In the genomic region with DNA sequence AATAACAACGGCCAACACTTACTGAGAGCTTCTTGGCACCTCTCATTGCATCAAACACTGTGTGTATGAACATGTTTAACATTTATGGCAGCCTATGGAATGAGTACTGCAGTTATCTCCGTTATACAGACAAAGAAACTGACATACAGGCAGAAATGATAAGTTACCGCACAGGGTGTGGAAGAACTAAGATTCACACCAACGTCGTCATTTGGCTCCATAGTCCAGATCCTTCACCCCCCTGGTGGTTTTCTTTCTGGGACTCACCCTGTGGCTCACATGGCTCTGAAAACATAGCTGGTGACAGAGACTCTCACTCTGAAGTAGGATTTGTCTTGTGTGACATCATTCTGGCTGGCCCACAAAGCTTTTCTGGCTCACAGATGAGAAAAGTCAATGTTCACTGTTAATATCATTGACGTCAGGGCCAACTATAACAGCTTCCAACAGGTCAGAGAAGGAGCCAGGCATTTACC, we compare ENCODE assay signal across 1 cellular context.
TF ChIP-seq lines count a peak whose summit lies in the region.

No MANE protein-coding gene starts in this region.

TF ChIP-seq in K562, 482 proteins besides CTCF, POLR2A, EP300 and RAD21 (continued from another document and continues in another):
- TF ChIP-seq, protein P1, sequence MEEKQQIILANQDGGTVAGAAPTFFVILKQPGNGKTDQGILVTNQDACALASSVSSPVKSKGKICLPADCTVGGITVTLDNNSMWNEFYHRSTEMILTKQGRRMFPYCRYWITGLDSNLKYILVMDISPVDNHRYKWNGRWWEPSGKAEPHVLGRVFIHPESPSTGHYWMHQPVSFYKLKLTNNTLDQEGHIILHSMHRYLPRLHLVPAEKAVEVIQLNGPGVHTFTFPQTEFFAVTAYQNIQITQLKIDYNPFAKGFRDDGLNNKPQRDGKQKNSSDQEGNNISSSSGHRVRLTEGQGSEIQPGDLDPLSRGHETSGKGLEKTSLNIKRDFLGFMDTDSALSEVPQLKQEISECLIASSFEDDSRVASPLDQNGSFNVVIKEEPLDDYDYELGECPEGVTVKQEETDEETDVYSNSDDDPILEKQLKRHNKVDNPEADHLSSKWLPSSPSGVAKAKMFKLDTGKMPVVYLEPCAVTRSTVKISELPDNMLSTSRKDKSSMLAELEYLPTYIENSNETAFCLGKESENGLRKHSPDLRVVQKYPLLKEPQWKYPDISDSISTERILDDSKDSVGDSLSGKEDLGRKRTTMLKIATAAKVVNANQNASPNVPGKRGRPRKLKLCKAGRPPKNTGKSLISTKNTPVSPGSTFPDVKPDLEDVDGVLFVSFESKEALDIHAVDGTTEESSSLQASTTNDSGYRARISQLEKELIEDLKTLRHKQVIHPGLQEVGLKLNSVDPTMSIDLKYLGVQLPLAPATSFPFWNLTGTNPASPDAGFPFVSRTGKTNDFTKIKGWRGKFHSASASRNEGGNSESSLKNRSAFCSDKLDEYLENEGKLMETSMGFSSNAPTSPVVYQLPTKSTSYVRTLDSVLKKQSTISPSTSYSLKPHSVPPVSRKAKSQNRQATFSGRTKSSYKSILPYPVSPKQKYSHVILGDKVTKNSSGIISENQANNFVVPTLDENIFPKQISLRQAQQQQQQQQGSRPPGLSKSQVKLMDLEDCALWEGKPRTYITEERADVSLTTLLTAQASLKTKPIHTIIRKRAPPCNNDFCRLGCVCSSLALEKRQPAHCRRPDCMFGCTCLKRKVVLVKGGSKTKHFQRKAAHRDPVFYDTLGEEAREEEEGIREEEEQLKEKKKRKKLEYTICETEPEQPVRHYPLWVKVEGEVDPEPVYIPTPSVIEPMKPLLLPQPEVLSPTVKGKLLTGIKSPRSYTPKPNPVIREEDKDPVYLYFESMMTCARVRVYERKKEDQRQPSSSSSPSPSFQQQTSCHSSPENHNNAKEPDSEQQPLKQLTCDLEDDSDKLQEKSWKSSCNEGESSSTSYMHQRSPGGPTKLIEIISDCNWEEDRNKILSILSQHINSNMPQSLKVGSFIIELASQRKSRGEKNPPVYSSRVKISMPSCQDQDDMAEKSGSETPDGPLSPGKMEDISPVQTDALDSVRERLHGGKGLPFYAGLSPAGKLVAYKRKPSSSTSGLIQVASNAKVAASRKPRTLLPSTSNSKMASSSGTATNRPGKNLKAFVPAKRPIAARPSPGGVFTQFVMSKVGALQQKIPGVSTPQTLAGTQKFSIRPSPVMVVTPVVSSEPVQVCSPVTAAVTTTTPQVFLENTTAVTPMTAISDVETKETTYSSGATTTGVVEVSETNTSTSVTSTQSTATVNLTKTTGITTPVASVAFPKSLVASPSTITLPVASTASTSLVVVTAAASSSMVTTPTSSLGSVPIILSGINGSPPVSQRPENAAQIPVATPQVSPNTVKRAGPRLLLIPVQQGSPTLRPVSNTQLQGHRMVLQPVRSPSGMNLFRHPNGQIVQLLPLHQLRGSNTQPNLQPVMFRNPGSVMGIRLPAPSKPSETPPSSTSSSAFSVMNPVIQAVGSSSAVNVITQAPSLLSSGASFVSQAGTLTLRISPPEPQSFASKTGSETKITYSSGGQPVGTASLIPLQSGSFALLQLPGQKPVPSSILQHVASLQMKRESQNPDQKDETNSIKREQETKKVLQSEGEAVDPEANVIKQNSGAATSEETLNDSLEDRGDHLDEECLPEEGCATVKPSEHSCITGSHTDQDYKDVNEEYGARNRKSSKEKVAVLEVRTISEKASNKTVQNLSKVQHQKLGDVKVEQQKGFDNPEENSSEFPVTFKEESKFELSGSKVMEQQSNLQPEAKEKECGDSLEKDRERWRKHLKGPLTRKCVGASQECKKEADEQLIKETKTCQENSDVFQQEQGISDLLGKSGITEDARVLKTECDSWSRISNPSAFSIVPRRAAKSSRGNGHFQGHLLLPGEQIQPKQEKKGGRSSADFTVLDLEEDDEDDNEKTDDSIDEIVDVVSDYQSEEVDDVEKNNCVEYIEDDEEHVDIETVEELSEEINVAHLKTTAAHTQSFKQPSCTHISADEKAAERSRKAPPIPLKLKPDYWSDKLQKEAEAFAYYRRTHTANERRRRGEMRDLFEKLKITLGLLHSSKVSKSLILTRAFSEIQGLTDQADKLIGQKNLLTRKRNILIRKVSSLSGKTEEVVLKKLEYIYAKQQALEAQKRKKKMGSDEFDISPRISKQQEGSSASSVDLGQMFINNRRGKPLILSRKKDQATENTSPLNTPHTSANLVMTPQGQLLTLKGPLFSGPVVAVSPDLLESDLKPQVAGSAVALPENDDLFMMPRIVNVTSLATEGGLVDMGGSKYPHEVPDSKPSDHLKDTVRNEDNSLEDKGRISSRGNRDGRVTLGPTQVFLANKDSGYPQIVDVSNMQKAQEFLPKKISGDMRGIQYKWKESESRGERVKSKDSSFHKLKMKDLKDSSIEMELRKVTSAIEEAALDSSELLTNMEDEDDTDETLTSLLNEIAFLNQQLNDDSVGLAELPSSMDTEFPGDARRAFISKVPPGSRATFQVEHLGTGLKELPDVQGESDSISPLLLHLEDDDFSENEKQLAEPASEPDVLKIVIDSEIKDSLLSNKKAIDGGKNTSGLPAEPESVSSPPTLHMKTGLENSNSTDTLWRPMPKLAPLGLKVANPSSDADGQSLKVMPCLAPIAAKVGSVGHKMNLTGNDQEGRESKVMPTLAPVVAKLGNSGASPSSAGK (IDR thresholded peaks at IDR 0.05): peak; percentile 47; the same call in 1 of the 2 replicates
- peak; percentile 69 for TF ChIP-seq FOSL1 (tag; conservative IDR thresholded peaks at IDR 0.05)
- TF ChIP-seq RCOR1 (IDR thresholded peaks at IDR 0.05; ENCODE audit: borderline replicate concordance in 1 of 2, low read depth in 2 of 2, low read length in 2 of 2): peak; percentile 40 to 86; a peak in 2 of 4 replicates
- peak; percentile 86 for TF ChIP-seq POLR2AphosphoS5 (IDR thresholded peaks at IDR 0.05; ENCODE audit: control insufficient read depth, insufficient read depth, low read depth, low read length)
- peak; percentile 65; the same call in 1 of the 2 replicates for TF ChIP-seq ESRRA (IDR thresholded peaks at IDR 0.05; ENCODE audit: borderline replicate concordance, low read depth)
- peak; percentile 47; the same call in 1 of the 2 replicates for TF ChIP-seq SMAD4 (CRISPR knock-in tag; conservative IDR thresholded peaks at IDR 0.05)
- TF ChIP-seq E2F6 (IDR thresholded peaks at IDR 0.05; ENCODE audit: borderline replicate concordance in 1 of 2, extremely low read depth in 1 of 2, insufficient read depth in 1 of 2, insufficient read length in 1 of 2, low read depth in 1 of 2, low read length in 1 of 2, poor library complexity in 1 of 2, severe bottlenecking in 1 of 2): peak; percentile 23 to 50
- TF ChIP-seq TBL1XR1 (IDR thresholded peaks at IDR 0.05; ENCODE audit: low read length in 2 of 2): peak in 1 of 2 experiments; percentile 83; a peak in 1 of 4 replicates
- TF ChIP-seq, protein P2, sequence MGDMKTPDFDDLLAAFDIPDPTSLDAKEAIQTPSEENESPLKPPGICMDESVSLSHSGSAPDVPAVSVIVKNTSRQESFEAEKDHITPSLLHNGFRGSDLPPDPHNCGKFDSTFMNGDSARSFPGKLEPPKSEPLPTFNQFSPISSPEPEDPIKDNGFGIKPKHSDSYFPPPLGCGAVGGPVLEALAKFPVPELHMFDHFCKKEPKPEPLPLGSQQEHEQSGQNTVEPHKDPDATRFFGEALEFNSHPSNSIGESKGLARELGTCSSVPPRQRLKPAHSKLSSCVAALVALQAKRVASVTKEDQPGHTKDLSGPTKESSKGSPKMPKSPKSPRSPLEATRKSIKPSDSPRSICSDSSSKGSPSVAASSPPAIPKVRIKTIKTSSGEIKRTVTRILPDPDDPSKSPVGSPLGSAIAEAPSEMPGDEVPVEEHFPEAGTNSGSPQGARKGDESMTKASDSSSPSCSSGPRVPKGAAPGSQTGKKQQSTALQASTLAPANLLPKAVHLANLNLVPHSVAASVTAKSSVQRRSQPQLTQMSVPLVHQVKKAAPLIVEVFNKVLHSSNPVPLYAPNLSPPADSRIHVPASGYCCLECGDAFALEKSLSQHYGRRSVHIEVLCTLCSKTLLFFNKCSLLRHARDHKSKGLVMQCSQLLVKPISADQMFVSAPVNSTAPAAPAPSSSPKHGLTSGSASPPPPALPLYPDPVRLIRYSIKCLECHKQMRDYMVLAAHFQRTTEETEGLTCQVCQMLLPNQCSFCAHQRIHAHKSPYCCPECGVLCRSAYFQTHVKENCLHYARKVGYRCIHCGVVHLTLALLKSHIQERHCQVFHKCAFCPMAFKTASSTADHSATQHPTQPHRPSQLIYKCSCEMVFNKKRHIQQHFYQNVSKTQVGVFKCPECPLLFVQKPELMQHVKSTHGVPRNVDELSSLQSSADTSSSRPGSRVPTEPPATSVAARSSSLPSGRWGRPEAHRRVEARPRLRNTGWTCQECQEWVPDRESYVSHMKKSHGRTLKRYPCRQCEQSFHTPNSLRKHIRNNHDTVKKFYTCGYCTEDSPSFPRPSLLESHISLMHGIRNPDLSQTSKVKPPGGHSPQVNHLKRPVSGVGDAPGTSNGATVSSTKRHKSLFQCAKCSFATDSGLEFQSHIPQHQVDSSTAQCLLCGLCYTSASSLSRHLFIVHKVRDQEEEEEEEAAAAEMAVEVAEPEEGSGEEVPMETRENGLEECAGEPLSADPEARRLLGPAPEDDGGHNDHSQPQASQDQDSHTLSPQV (IDR thresholded peaks at IDR 0.05): peak; percentile 65
- TF ChIP-seq TAL1 (IDR thresholded peaks at IDR 0.05): peak; percentile 97
- TF ChIP-seq ZNF584 (CRISPR knock-in tag; IDR thresholded peaks at IDR 0.05; ENCODE audit: low read depth): no peak
- no peak for TF ChIP-seq PURB (CRISPR knock-in tag; IDR thresholded peaks at IDR 0.05; ENCODE audit: low read depth)
- TF ChIP-seq RBBP5 (IDR thresholded peaks at IDR 0.05; ENCODE audit: borderline replicate concordance, insufficient read depth, low read length, poor library complexity, severe bottlenecking): peak; percentile 29
- TF ChIP-seq DPF2 (IDR thresholded peaks at IDR 0.05): peak; percentile 94
- peak; percentile 46; the same call in 1 of the 2 replicates for TF ChIP-seq ZNF766 (CRISPR knock-in tag; conservative IDR thresholded peaks at IDR 0.05)
- TF ChIP-seq MEIS2 (IDR thresholded peaks at IDR 0.05; ENCODE audit: partially characterized antibody): peak; percentile 85
- peak; percentile 78 for TF ChIP-seq GATA2 (CRISPR knock-in tag; IDR thresholded peaks at IDR 0.05)
- 0 out of 2 replicates have a peak, but pooled peaks have one; percentile 41 for TF ChIP-seq ZNF197 (CRISPR knock-in tag; IDR thresholded peaks at IDR 0.05; ENCODE audit: low read depth)
- TF ChIP-seq POLR2H (tag; IDR thresholded peaks at IDR 0.05; ENCODE audit: low read depth): no peak
- TF ChIP-seq, protein P3, sequence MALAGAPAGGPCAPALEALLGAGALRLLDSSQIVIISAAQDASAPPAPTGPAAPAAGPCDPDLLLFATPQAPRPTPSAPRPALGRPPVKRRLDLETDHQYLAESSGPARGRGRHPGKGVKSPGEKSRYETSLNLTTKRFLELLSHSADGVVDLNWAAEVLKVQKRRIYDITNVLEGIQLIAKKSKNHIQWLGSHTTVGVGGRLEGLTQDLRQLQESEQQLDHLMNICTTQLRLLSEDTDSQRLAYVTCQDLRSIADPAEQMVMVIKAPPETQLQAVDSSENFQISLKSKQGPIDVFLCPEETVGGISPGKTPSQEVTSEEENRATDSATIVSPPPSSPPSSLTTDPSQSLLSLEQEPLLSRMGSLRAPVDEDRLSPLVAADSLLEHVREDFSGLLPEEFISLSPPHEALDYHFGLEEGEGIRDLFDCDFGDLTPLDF (CRISPR knock-in tag; IDR thresholded peaks at IDR 0.05): no peak
- TF ChIP-seq, protein P4, sequence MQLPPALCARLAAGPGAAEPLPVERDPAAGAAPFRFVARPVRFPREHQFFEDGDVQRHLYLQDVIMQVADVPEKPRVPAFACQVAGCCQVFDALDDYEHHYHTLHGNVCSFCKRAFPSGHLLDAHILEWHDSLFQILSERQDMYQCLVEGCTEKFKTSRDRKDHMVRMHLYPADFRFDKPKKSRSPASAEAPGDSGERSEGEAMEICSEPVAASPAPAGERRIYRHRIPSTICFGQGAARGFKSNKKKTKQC (CRISPR knock-in tag; IDR thresholded peaks at IDR 0.05): no peak
- TF ChIP-seq, protein P5, sequence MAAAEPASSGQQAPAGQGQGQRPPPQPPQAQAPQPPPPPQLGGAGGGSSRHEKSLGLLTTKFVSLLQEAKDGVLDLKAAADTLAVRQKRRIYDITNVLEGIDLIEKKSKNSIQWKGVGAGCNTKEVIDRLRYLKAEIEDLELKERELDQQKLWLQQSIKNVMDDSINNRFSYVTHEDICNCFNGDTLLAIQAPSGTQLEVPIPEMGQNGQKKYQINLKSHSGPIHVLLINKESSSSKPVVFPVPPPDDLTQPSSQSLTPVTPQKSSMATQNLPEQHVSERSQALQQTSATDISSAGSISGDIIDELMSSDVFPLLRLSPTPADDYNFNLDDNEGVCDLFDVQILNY (CRISPR knock-in tag; IDR thresholded peaks at IDR 0.05): no peak
- TF ChIP-seq NONO (IDR thresholded peaks at IDR 0.05; ENCODE audit: low read depth in 2 of 2, low read length in 1 of 2): peak in 1 of 2 experiments; percentile 50; a peak in 1 of 4 replicates
- TF ChIP-seq POLR3A (IDR thresholded peaks at IDR 0.05; ENCODE audit: borderline replicate concordance, extremely low read depth, insufficient read depth, insufficient read length): no peak
- TF ChIP-seq CEBPG (CRISPR knock-in tag; IDR thresholded peaks at IDR 0.05): no peak
- peak in 1 of 2 experiments; percentile 60; a peak in 1 of 4 replicates for TF ChIP-seq CEBPG (tag; conservative IDR thresholded peaks at IDR 0.05 in 1 of 2, IDR thresholded peaks at IDR 0.05 in 1 of 2)
- TF ChIP-seq SRF (CRISPR knock-in tag; IDR thresholded peaks at IDR 0.05): peak in 1 of 2 experiments; percentile 88; a peak in 1 of 4 replicates
- no peak for TF ChIP-seq ZKSCAN1 (IDR thresholded peaks at IDR 0.05; ENCODE audit: low read depth, low read length)
- TF ChIP-seq ZNF184 (CRISPR knock-in tag; IDR thresholded peaks at IDR 0.05): no peak
- TF ChIP-seq JUN (IDR thresholded peaks at IDR 0.05; ENCODE audit: borderline replicate concordance, low read depth, low read length): peak; percentile 44; the same call in 1 of the 2 replicates
- TF ChIP-seq JUN (CRISPR knock-in tag; IDR thresholded peaks at IDR 0.05; ENCODE audit: borderline replicate concordance): no peak
- no peak for TF ChIP-seq ZNF778 (CRISPR knock-in tag; IDR thresholded peaks at IDR 0.05)
- peak; percentile 71 to 85 for TF ChIP-seq KDM1A (IDR thresholded peaks at IDR 0.05)
- peak; percentile 82 for TF ChIP-seq LEF1 (IDR thresholded peaks at IDR 0.05)
- no peak for TF ChIP-seq BHLHE40 (IDR thresholded peaks at IDR 0.05; ENCODE audit: low read length)
- no peak for TF ChIP-seq ZNF79 (CRISPR knock-in tag; IDR thresholded peaks at IDR 0.05; ENCODE audit: low read depth)
- TF ChIP-seq E2F4 (CRISPR knock-in tag; IDR thresholded peaks at IDR 0.05; ENCODE audit: low read depth): no peak
